1 cellular context compared by ENCODE assay signal in the genomic region with DNA sequence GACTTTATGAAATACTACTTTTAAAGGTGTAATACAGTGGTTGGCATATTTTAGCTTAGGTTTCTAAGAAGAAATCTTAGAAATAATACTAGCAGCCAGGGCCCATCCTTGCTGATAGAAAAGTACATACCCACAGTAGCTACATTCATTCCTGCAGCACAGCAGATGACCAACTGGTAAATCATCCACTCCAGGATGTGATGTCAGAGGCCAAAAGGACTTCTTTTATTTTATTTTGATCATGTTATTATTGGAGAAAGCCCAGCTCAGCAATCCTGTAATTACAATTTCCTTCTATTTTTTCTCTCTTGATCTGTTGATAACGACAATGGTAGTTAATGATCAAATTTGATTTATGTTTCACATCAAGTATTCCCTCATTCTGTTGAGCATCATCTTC.
A peak's percentile ranks its signal among the peaks of the same experiment; 100 is the strongest.
TF ChIP-seq lines count a peak whose summit lies in the region.

No MANE protein-coding gene starts in this region.

TF ChIP-seq in endothelial cell of umbilical vein, 7 proteins besides CTCF, POLR2A, EP300 and RAD21 (continued from another document):
- TF ChIP-seq, protein P1, sequence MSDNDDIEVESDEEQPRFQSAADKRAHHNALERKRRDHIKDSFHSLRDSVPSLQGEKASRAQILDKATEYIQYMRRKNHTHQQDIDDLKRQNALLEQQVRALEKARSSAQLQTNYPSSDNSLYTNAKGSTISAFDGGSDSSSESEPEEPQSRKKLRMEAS (IDR thresholded peaks at IDR 0.05; ENCODE audit: insufficient read depth, insufficient read length), result no peak
- TF ChIP-seq MYC (IDR thresholded peaks at IDR 0.05; ENCODE audit: low read depth, low read length) (no peak), JUN (IDR thresholded peaks at IDR 0.05; ENCODE audit: borderline replicate concordance, insufficient read depth, insufficient read length, low read depth) (peak; percentile 59), GATA2 (IDR thresholded peaks at IDR 0.05; ENCODE audit: insufficient read depth, insufficient read length, low read depth, low read length) (peak; percentile 80)
